In the genomic region with DNA sequence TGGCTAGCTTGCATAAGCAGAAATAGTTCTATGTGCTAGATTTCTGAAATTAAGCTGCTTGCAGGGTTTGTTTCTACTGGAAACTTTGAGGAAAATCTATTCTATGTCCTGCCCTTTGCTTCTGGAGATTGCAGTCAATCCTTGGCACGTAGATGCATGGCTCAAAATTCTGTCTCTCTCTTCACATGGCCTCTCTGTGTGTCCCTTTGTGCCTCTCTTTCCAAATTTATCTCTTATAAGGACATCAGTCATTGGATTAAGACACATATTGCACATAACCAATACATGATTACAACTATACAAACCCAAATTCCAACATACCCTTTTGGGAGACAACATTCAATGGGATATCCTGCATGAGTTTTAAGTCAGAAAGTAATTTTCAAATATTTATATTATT, we compare ENCODE assay signal across 39 cellular contexts.
"Had no signal": no experiment of that assay in that cellular context is flagged by ENCODE, and none has a peak within 500 bp of the region (broad histone marks: within the 10 kb centered on the region; RNA-seq: fewer than 3 reads in every experiment).

No MANE protein-coding gene starts in this region.

- H3K27me3 Mint-ChIP-seq: activated naive CD4-positive, alpha-beta T cell treated with anti-CD3 and anti-CD28 coated beads, Interleukin-2, amount 10 ng/mL, durations not matched to agents 7 days and 5 days; activated naive CD4-positive, alpha-beta T cell treated with anti-CD3 and anti-CD28 coated beads, Interleukin-2, amount 50 U/mL, for 24 hours; activated naive CD8-positive, alpha-beta T cell; activated naive CD8-positive, alpha-beta T cell treated with anti-CD3 and anti-CD28 coated beads for 36 hours; activated naive CD8-positive, alpha-beta T cell treated with anti-CD3 and anti-CD28 coated beads, Interleukin-2, amount 10 ng/mL, durations not matched to agents 7 days and 5 days; activated naive CD8-positive, alpha-beta T cell treated with anti-CD3 and anti-CD28 coated beads, Interleukin-2, amount 50 U/mL, for 24 hours; activated T-cell treated with anti-CD3 and anti-CD28 coated beads, Interleukin-2, amount 50 U/mL, for 24 hours; activated T-helper 17 cell treated with anti-CD3 and anti-CD28 coated beads, Interleukin-2, amount 50 U/mL, for 72 hours; central memory CD8-positive, alpha-beta T cell had no signal

- H3K4me3 ChIP-seq: adrenal gland, ascending aorta, body of pancreas, breast epithelium, cardiac muscle cell had no signal

- H3K36me3 ChIP-seq: adrenal gland, ascending aorta, brain microvascular endothelial cell, breast epithelium, cardiac muscle cell had no signal

- H3K4me3 Mint-ChIP-seq: activated naive CD4-positive, alpha-beta T cell treated with anti-CD3 and anti-CD28 coated beads for 36 hours; activated naive CD4-positive, alpha-beta T cell treated with anti-CD3 and anti-CD28 coated beads, Interleukin-2, amount 10 ng/mL, durations not matched to agents 7 days and 5 days; activated naive CD4-positive, alpha-beta T cell treated with anti-CD3 and anti-CD28 coated beads, Interleukin-2, amount 50 U/mL, for 24 hours; activated naive CD8-positive, alpha-beta T cell; activated naive CD8-positive, alpha-beta T cell treated with anti-CD3 and anti-CD28 coated beads for 36 hours; activated naive CD8-positive, alpha-beta T cell treated with anti-CD3 and anti-CD28 coated beads, Interleukin-2, amount 10 ng/mL, durations not matched to agents 7 days and 5 days; activated naive CD8-positive, alpha-beta T cell treated with anti-CD3 and anti-CD28 coated beads, Interleukin-2, amount 50 U/mL, for 24 hours; activated T-cell treated with anti-CD3 and anti-CD28 coated beads, Interleukin-2, amount 50 U/mL, for 24 hours; activated T-cell treated with anti-CD3 and anti-CD28 coated beads, Interleukin-2, amount 50 U/mL, for 4 hours; activated T-cell treated with anti-CD3 and anti-CD28 coated beads, Interleukin-2, amount 50 U/mL, for 72 hours; activated T-helper 1 cell treated with anti-CD3 and anti-CD28 coated beads, Interleukin-12 subunit alpha, Interleukin-12 subunit beta, Interleukin-2, Interleukin-4 antibody, amounts not matched to agents 30 ng/mL and 10 ng/mL and 1 ng/mL, durations not matched to agents 14 hours and 24 hours and 36 hours; activated T-helper 17 cell treated with anti-CD3 and anti-CD28 coated beads, Interleukin-2, amount 50 U/mL, for 72 hours; brain; central memory CD8-positive, alpha-beta T cell had no signal

- DNase-seq: activated effector memory CD4-positive, alpha-beta T cell treated with anti-CD3 and anti-CD28 coated beads, Interleukin-2, amount 50 U/mL, for 16 hours; activated effector memory CD4-positive, alpha-beta T cell treated with Interleukin-2 at 50 U/mL for 16 hours; activated gamma-delta T cell; activated gamma-delta T cell treated with Interleukin-2 at 50 U/mL for 16 hours; activated naive CD4-positive, alpha-beta T cell; activated naive CD4-positive, alpha-beta T cell treated with anti-CD3 and anti-CD28 coated beads for 36 hours; activated naive CD4-positive, alpha-beta T cell treated with anti-CD3 and anti-CD28 coated beads, Interleukin-2, amount 10 ng/mL, durations not matched to agents 7 days and 5 days; activated naive CD4-positive, alpha-beta T cell treated with anti-CD3 and anti-CD28 coated beads, Interleukin-2, amount 50 U/mL, for 16 hours; activated naive CD4-positive, alpha-beta T cell treated with Interleukin-2 at 50 U/mL for 16 hours; activated naive CD8-positive, alpha-beta T cell treated with anti-CD3 and anti-CD28 coated beads for 36 hours; activated naive CD8-positive, alpha-beta T cell treated with anti-CD3 and anti-CD28 coated beads, Interleukin-2, amount 10 ng/mL, durations not matched to agents 7 days and 5 days; activated naive CD8-positive, alpha-beta T cell treated with anti-CD3 and anti-CD28 coated beads, Interleukin-2, amount 50 U/mL, for 24 hours; activated T-cell treated with anti-CD3 and anti-CD28 coated beads, Interleukin-2, amount 50 U/mL, for 24 hours; activated T-cell treated with anti-CD3 and anti-CD28 coated beads, Interleukin-2, amount 50 U/mL, for 4 hours; activated T-cell treated with anti-CD3 and anti-CD28 coated beads, Interleukin-2, amount 50 U/mL, for 48 hours; activated T-cell treated with anti-CD3 and anti-CD28 coated beads, Interleukin-2, amount 50 U/mL, for 72 hours; adrenal gland; amniotic stem cell; amygdala; anterior cingulate cortex; aorta; body of pancreas; brain microvascular endothelial cell; caudate nucleus; central memory CD4-positive, alpha-beta T cell; cerebellar nuclear complex had no signal

- H3K4me1 Mint-ChIP-seq: activated naive CD4-positive, alpha-beta T cell treated with anti-CD3 and anti-CD28 coated beads, Interleukin-2, amount 10 ng/mL, durations not matched to agents 7 days and 5 days; activated naive CD4-positive, alpha-beta T cell treated with anti-CD3 and anti-CD28 coated beads, Interleukin-2, amount 50 U/mL, for 24 hours; activated naive CD8-positive, alpha-beta T cell treated with anti-CD3 and anti-CD28 coated beads for 36 hours; activated naive CD8-positive, alpha-beta T cell treated with anti-CD3 and anti-CD28 coated beads, Interleukin-2, amount 10 ng/mL, durations not matched to agents 7 days and 5 days; activated naive CD8-positive, alpha-beta T cell treated with anti-CD3 and anti-CD28 coated beads, Interleukin-2, amount 50 U/mL, for 24 hours; activated T-helper 17 cell treated with anti-CD3 and anti-CD28 coated beads, Interleukin-2, amount 50 U/mL, for 72 hours; brain; central memory CD8-positive, alpha-beta T cell had no signal

- H3K27ac ChIP-seq: adrenal gland, ascending aorta, body of pancreas, brain microvascular endothelial cell, breast epithelium, cardiac muscle cell had no signal

- ATAC-seq: activated naive CD4-positive, alpha-beta T cell treated with anti-CD3 and anti-CD28 coated beads, Interleukin-2, amount 50 U/mL, for 72 hours; activated naive CD8-positive, alpha-beta T cell treated with anti-CD3 and anti-CD28 coated beads, Interleukin-2, amount 50 U/mL, for 24 hours; activated T-cell treated with anti-CD3 and anti-CD28 coated beads, Interleukin-2, amount 50 U/mL, for 4 hours; activated T-cell treated with anti-CD3 and anti-CD28 coated beads, Interleukin-2, amount 50 U/mL, for 72 hours; activated T-helper 17 cell treated with anti-CD3 and anti-CD28 coated beads, Interleukin-2, amount 50 U/mL, for 72 hours; body of pancreas had no signal

- H3K4me1 ChIP-seq: adrenal gland, ascending aorta, body of pancreas, breast epithelium had no signal

- H3K27ac Mint-ChIP-seq: activated naive CD4-positive, alpha-beta T cell treated with anti-CD3 and anti-CD28 coated beads for 36 hours; activated naive CD4-positive, alpha-beta T cell treated with anti-CD3 and anti-CD28 coated beads, Interleukin-2, amount 10 ng/mL, durations not matched to agents 7 days and 5 days; activated naive CD4-positive, alpha-beta T cell treated with anti-CD3 and anti-CD28 coated beads, Interleukin-2, amount 50 U/mL, for 24 hours; activated naive CD4-positive, alpha-beta T cell treated with anti-CD3 and anti-CD28 coated beads, Interleukin-2, amount 50 U/mL, for 72 hours; activated naive CD8-positive, alpha-beta T cell; activated naive CD8-positive, alpha-beta T cell treated with anti-CD3 and anti-CD28 coated beads for 36 hours; activated naive CD8-positive, alpha-beta T cell treated with anti-CD3 and anti-CD28 coated beads, Interleukin-2, amount 10 ng/mL, durations not matched to agents 7 days and 5 days; activated naive CD8-positive, alpha-beta T cell treated with anti-CD3 and anti-CD28 coated beads, Interleukin-2, amount 50 U/mL, for 24 hours; activated T-cell treated with anti-CD3 and anti-CD28 coated beads, Interleukin-2, amount 50 U/mL, for 24 hours; activated T-cell treated with anti-CD3 and anti-CD28 coated beads, Interleukin-2, amount 50 U/mL, for 72 hours; activated T-helper 1 cell treated with anti-CD3 and anti-CD28 coated beads, Interleukin-12 subunit alpha, Interleukin-12 subunit beta, Interleukin-2, Interleukin-4 antibody, amounts not matched to agents 30 ng/mL and 10 ng/mL and 1 ng/mL, durations not matched to agents 14 hours and 24 hours and 36 hours; activated T-helper 17 cell treated with anti-CD3 and anti-CD28 coated beads, Interleukin-2, amount 50 U/mL, for 72 hours; activated T-helper 2 cell treated with anti-CD3 and anti-CD28 coated beads, Interferon-gamma antibody, Interleukin-2, Interleukin-4, amounts not matched to agents 10 μg/mL and 5 μg/mL and 100 μg/mL, durations not matched to agents 14 hours and 24 hours and 36 hours; brain had no signal

- H3K27me3 ChIP-seq: adrenal gland, ascending aorta, body of pancreas, brain microvascular endothelial cell, breast epithelium, cardiac muscle cell had no signal

- H3K9me3 Mint-ChIP-seq: activated naive CD8-positive, alpha-beta T cell treated with anti-CD3 and anti-CD28 coated beads, Interleukin-2, amount 10 ng/mL, durations not matched to agents 7 days and 5 days; brain; central memory CD8-positive, alpha-beta T cell had no signal

- H3K9me3 ChIP-seq: ascending aorta, body of pancreas, breast epithelium had no signal

- H3K36me3 Mint-ChIP-seq: activated naive CD4-positive, alpha-beta T cell treated with anti-CD3 and anti-CD28 coated beads, Interleukin-2, amount 10 ng/mL, durations not matched to agents 7 days and 5 days; activated naive CD4-positive, alpha-beta T cell treated with anti-CD3 and anti-CD28 coated beads, Interleukin-2, amount 50 U/mL, for 24 hours; activated naive CD4-positive, alpha-beta T cell treated with anti-CD3 and anti-CD28 coated beads, Interleukin-2, amount 50 U/mL, for 72 hours; activated naive CD8-positive, alpha-beta T cell; activated naive CD8-positive, alpha-beta T cell treated with anti-CD3 and anti-CD28 coated beads for 36 hours; activated naive CD8-positive, alpha-beta T cell treated with anti-CD3 and anti-CD28 coated beads, Interleukin-2, amount 10 ng/mL, durations not matched to agents 7 days and 5 days; brain had no signal

- FAIRE-seq: astrocyte, bronchial epithelial cell had no signal
